ENCODE assay signal across 9 cellular contexts in the genomic region with DNA sequence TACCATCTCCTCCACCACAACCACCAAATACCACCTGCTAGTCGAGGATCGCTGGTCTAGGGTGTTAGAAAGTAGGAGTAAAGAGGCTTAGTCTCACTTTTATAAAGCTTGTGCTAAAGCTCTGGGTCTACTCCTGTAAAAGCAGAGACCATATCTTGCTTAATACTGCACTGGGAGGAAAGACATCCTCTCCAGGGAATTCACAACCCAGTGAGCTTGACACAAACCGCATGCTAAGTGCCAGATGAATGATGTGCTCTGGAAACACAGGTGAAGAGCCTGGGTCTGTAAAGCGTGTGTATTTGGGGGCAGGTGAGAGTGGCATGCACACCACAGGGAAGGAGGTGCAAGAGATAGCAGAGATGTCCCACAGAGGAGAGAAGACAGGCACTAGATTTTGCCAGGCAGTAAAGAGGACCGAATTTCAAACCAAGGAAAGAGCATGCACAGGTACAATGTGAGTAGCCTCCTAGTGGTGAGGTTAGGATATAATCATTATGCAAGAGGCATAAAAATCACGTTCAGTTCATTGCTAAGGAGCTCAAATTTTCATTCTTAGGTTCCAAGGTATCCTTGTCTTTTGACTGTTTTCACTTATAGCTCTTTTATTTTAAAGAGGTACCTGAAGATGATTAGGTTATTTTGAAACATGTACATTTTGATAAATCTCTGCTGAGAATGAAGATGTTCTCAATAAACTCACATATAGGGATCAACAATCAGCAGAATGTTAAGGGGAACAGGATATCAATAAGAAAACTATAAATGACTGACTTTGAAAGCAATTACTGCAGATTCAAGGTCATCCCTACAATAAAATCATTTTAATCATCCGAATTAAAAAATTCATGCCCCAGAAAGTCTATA. TPM values are rescaled to one million over a fixed set of nuclear protein-coding genes. Genes with fewer than 3 reads are reported as not detected.
DNase-seq lines count a peak whose midpoint lies in the region; ATAC-seq and TF ChIP-seq lines count a peak whose summit lies in the region.
"Had no signal": no experiment of that assay in that cellular context is flagged by ENCODE, and none has a peak within 500 bp of the region (broad histone marks: within the 10 kb centered on the region; RNA-seq: fewer than 3 reads in every experiment).

No MANE protein-coding gene starts in this region.

- DNase-seq in Calu3 (no peak), NCI-H526 treated with DMSO at 0.1 percent for 48 hours (lab: John Stamatoyannopoulos, UW) (peak; percentile 10), chondrocyte (ENCODE audit: low spot score) (no peak), naive B cell (peak; percentile 51), mucosa of gallbladder (ENCODE audit: low spot score) (no peak)
- no peak for DNase-seq in T-helper 2 cell treated with Interferon-gamma antibody and Interleukin-4, amounts not matched to agents 5 μg/mL and 100 μg/mL, for 36 hours (ENCODE audit: low spot score)

- intact Hi-C loops in Calu3 (cut with micrococcal nuclease; ENCODE audit: unreplicated experiment), result loop anchor here (5.0 kb wide), 1 partner anchor 298 kb away; no protein-coding TSS in a partner anchor

- BruUV-seq in Calu3 (replicated peaks; lab: Mats Ljungman, UMichigan), result no TSS peak

- ATAC-seq in GM19023 (IDR thresholded peaks at IDR 0.05; ENCODE audit: unreplicated experiment) (peak; percentile 82), HG03066 (IDR thresholded peaks at IDR 0.05; ENCODE audit: low read depth, unreplicated experiment) (peak; percentile 93), naive B cell (ENCODE audit: low read depth in 2 of 2) (peak; percentile 79 to 84)

- H3K4me1 Mint-ChIP-seq in Calu3 (ENCODE audit: low read depth, unreplicated experiment) (peaks cover 16% of the 10 kb centered on the region), chondrocyte (ENCODE audit: low read depth) (peaks cover 14% of the 10 kb centered on the region), naive B cell (peaks cover 47 to 70% (median 49%) of the 10 kb centered on the region in 3 donors)
- H3K4me1 Mint-ChIP-seq in T-helper 2 cell treated with Interferon-gamma antibody and Interleukin-4, amounts not matched to agents 5 μg/mL and 100 μg/mL, for 36 hours (ENCODE audit: low read depth), result peaks cover 26% of the 10 kb centered on the region

- H3K27me3 Mint-ChIP-seq in Calu3 (ENCODE audit: unreplicated experiment) (no peaks in the 10 kb centered on the region), chondrocyte (ENCODE audit: low read depth) (no peaks in the 10 kb centered on the region), naive B cell (no peaks in the 10 kb centered on the region)
- no peaks in the 10 kb centered on the region for H3K27me3 Mint-ChIP-seq in T-helper 2 cell treated with Interferon-gamma antibody and Interleukin-4, amounts not matched to agents 5 μg/mL and 100 μg/mL, for 36 hours (ENCODE audit: low read depth)

- H3K36me3 Mint-ChIP-seq in Calu3 (ENCODE audit: insufficient read depth, unreplicated experiment) (peaks cover 4% of the 10 kb centered on the region), chondrocyte (ENCODE audit: low read depth) (no peaks in the 10 kb centered on the region), naive B cell (peaks cover 18 to 20% of the 10 kb centered on the region in 2 donors)
- H3K36me3 Mint-ChIP-seq in T-helper 2 cell treated with Interferon-gamma antibody and Interleukin-4, amounts not matched to agents 5 μg/mL and 100 μg/mL, for 36 hours (ENCODE audit: low read depth), result peaks cover 11% of the 10 kb centered on the region

- TF ChIP-seq CTCF in Calu3 (IDR thresholded peaks at IDR 0.05; ENCODE audit: unreplicated experiment) (peak; percentile 30), chondrocyte (IDR thresholded peaks at IDR 0.05) (peak; percentile 80)

- CTCF ChIA-PET in Calu3 (lab: Charles Lee), result interaction anchor here (0.6 to 1.6 kb wide), 8 partner anchors 9 to 178 kb away, joined by 3 to 8 read pairs (median 4); no protein-coding TSS in a partner anchor

- H3K27ac Mint-ChIP-seq in Calu3 (ENCODE audit: unreplicated experiment), result no peak overlapping the region
- no peak overlapping the region for H3K27ac Mint-ChIP-seq in chondrocyte (ENCODE audit: unreplicated experiment)
- peak overlapping the region in 4 of 6 donors; percentile 1 to 82 (median 46) for H3K27ac Mint-ChIP-seq in naive B cell
- no peak overlapping the region for H3K27ac Mint-ChIP-seq in T-helper 2 cell treated with Interferon-gamma antibody and Interleukin-4, amounts not matched to agents 5 μg/mL and 100 μg/mL, for 36 hours
- H3K27ac Mint-ChIP-seq: T-helper 1 cell treated with Interleukin-12 subunit alpha and Interleukin-12 subunit beta and Interleukin-4 antibody, amounts not matched to agents 30 μg/mL and 1 μg/mL, for 36 hours had no signal

- no peaks in the 10 kb centered on the region for H3K9me3 Mint-ChIP-seq in Calu3 (ENCODE audit: low read depth, unreplicated experiment)
- H3K9me3 Mint-ChIP-seq in chondrocyte (ENCODE audit: low read depth), result no peaks in the 10 kb centered on the region
- no peaks in the 10 kb centered on the region for H3K9me3 Mint-ChIP-seq in naive B cell
- H3K9me3 Mint-ChIP-seq in T-helper 2 cell treated with Interferon-gamma antibody and Interleukin-4, amounts not matched to agents 5 μg/mL and 100 μg/mL, for 36 hours, result no peaks in the 10 kb centered on the region
- H3K9me3 Mint-ChIP-seq: T-helper 1 cell treated with Interleukin-12 subunit alpha and Interleukin-12 subunit beta and Interleukin-4 antibody, amounts not matched to agents 30 μg/mL and 1 μg/mL, for 36 hours had no signal

- H3K4me3 Mint-ChIP-seq in Calu3 (ENCODE audit: low read depth, unreplicated experiment) (no peak overlapping the region), chondrocyte (ENCODE audit: unreplicated experiment) (no peak overlapping the region), naive B cell (peak overlapping the region; percentile 3 to 84 (median 52))
- no peak overlapping the region for H3K4me3 Mint-ChIP-seq in T-helper 2 cell treated with Interferon-gamma antibody and Interleukin-4, amounts not matched to agents 5 μg/mL and 100 μg/mL, for 36 hours
- H3K4me3 Mint-ChIP-seq: T-helper 1 cell treated with Interleukin-12 subunit alpha and Interleukin-12 subunit beta and Interleukin-4 antibody, amounts not matched to agents 30 μg/mL and 1 μg/mL, for 36 hours had no signal

RNA-seq across cellular contexts. Expression of a gene that starts 20.7 kb away (rescaled TPM):
- 23.7 and 31.5 TPM in 2 replicates for total RNA-seq in Calu3 (2022)
- total RNA-seq in chondrocyte, result 17.8 to 26.0 TPM (median 23.0 TPM) in 3 replicates
- 100 to 1,000 TPM; 119 to 235 (median 190) TPM for polyA plus RNA-seq in naive B cell (ENCODE audit: low read depth in 6 of 6)
- total RNA-seq in mucosa of gallbladder, result 45.9 TPM

Comparison
In these comparisons a context has a peak if more than half of its experiments do, and no peak if none do; other contexts are left out.
1. DNase-seq: peak in NCI-H526 treated with DMSO at 0.1 percent for 48 hours (single experiment) and naive B cell (single experiment); none in Calu3 (single experiment), chondrocyte (single experiment), mucosa of gallbladder (single experiment) and T-helper 2 cell treated with Interferon-gamma antibody and Interleukin-4, amounts not matched to agents 5 μg/mL and 100 μg/mL, for 36 hours (single experiment).
2. H3K27ac Mint-ChIP-seq: peak in naive B cell (4 of 6); none in Calu3 (single experiment), chondrocyte (single experiment) and T-helper 2 cell treated with Interferon-gamma antibody and Interleukin-4, amounts not matched to agents 5 μg/mL and 100 μg/mL, for 36 hours (single experiment).
3. H3K4me3 Mint-ChIP-seq: peak in naive B cell (8 of 8); none in Calu3 (single experiment), chondrocyte (single experiment) and T-helper 2 cell treated with Interferon-gamma antibody and Interleukin-4, amounts not matched to agents 5 μg/mL and 100 μg/mL, for 36 hours (single experiment).
4. Peak in every context shown above with its lines, with median percentiles within 50 percentile points of each other: ATAC-seq.